Comparison of ENCODE assay signal across 12 cellular contexts in the genomic region with DNA sequence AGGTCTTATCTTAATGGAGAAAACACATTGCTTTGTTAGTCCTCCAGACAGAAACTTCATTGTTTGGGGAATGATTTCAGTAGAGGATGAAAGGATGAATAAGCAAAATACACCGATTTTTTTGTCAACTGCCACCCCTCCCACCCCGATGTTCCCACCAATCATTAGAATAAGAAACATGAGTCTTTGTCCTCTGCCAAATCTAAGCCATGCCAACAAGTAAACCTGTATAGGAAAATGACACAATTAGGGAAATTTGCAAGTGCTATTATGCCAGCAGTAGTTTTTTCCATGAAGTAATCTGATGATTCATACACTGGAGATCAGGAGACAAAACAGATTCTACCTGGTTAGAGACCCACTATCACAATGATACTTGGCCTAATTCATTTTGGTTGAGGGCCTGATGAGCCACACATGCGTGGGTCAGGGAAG. TPM values are rescaled to one million over a fixed set of nuclear protein-coding genes. Genes with fewer than 3 reads are reported as not detected.
DNase-seq lines count a peak whose midpoint lies in the region; TF ChIP-seq lines count a peak whose summit lies in the region.
"Had no signal": no experiment of that assay in that cellular context is flagged by ENCODE, and none has a peak within 500 bp of the region (broad histone marks: within the 10 kb centered on the region; RNA-seq: fewer than 3 reads in every experiment).

No MANE protein-coding gene starts in this region.

- H3K27ac ChIP-seq in esophagus squamous epithelium (peak overlapping the region in 3 of 4 donors; percentile 16 to 67 (median 33)), uterus (peak overlapping the region in 1 of 2 donors; percentile 18)
- H3K27ac ChIP-seq: psoas muscle had no signal

- no peaks in the 10 kb centered on the region for H3K9me3 ChIP-seq in esophagus squamous epithelium
- H3K9me3 ChIP-seq in uterus = no peaks in the 10 kb centered on the region
- H3K9me3 ChIP-seq: psoas muscle had no signal

- no peak for TF ChIP-seq CTCF in esophagus squamous epithelium (IDR thresholded peaks at IDR 0.05)
- no peak for TF ChIP-seq CTCF in uterus (IDR thresholded peaks at IDR 0.05)

- no peak overlapping the region for H3K4me3 ChIP-seq in esophagus squamous epithelium
- H3K4me3 ChIP-seq in uterus = no peak overlapping the region
- H3K4me3 ChIP-seq: psoas muscle had no signal

- peaks cover 0 to 14% (median 0%) of the 10 kb centered on the region in 3 donors for H3K36me3 ChIP-seq in esophagus squamous epithelium
- H3K36me3 ChIP-seq in uterus = no peaks in the 10 kb centered on the region

- WGBS in esophagus squamous epithelium, 2 donors = 25 to 42% methylated on average over 3 of the region's 3 CpGs

- TF ChIP-seq POLR2A in esophagus squamous epithelium (IDR thresholded peaks at IDR 0.05) (no peak), uterus (IDR thresholded peaks at IDR 0.05) (no peak)

- H3K27me3 ChIP-seq in esophagus squamous epithelium (no peaks in the 10 kb centered on the region), uterus (no peaks in the 10 kb centered on the region)

- H3K4me1 ChIP-seq in esophagus squamous epithelium = peaks cover 0 to 9% (median 3%) of the 10 kb centered on the region in 3 donors
- H3K4me1 ChIP-seq in uterus = no peaks in the 10 kb centered on the region
- H3K4me1 ChIP-seq: psoas muscle had no signal

- intact Hi-C loops in esophagus squamous epithelium (cut with DNase I) = no loop called here
- intact Hi-C loops in uterus (cut with DNase I; ENCODE audit: low total_unique reads) = no loop called here

- DNase-seq in ELR (ENCODE audit: low read depth) (peak; percentile 76), RPMI7951 (ENCODE audit: low read depth) (peak; percentile 41), esophagus squamous epithelium (lab: John Stamatoyannopoulos, UW) (no peak), pulmonary artery endothelial cell (ENCODE audit: low read depth, low spot score) (peak; percentile 70), Ammon's horn (ENCODE audit: low spot score) (no peak), anterior cingulate cortex (lab: John Stamatoyannopoulos, UW) (no peak), uterus (no peak), NCI-H187 treated with DMSO at 0.1 percent for 48 hours (lab: John Stamatoyannopoulos, UW) (no peak)
- DNase-seq: central memory CD4-positive, alpha-beta T cell; NCI-H1092; psoas muscle had no signal

RNA-seq across cellular contexts. Expression of gene FLRT2, which starts 35.9 kb away (rescaled TPM):
- total RNA-seq in RPMI7951 (2014; rRNA removed; shearing (Covaris generic)) = 3.7 and 5.2 TPM in 2 replicates
- total RNA-seq in esophagus squamous epithelium (1 to 10 TPM in 3 of 4 donors, under 1 TPM in 1; 0.61 to 8.4 (median 6.4) TPM), pulmonary artery endothelial cell (20.8 and 55.9 TPM in 2 replicates), uterus (10 to 100 TPM in 2 of 4 donors, 1 to 10 TPM in 2; 2.1 to 72.4 (median 9.6) TPM)
- total RNA-seq: OCI-LY7 had no signal

Comparison
In these comparisons a context has a peak if more than half of its experiments do, and no peak if none do; other contexts are left out.
1. DNase-seq: peak in ELR (single experiment), RPMI7951 (single experiment) and pulmonary artery endothelial cell (single experiment); none in esophagus squamous epithelium (single experiment), Ammon's horn (single experiment), anterior cingulate cortex (0 of 58), uterus (0 of 2) and NCI-H187 treated with DMSO at 0.1 percent for 48 hours (single experiment).